In the genomic region with DNA sequence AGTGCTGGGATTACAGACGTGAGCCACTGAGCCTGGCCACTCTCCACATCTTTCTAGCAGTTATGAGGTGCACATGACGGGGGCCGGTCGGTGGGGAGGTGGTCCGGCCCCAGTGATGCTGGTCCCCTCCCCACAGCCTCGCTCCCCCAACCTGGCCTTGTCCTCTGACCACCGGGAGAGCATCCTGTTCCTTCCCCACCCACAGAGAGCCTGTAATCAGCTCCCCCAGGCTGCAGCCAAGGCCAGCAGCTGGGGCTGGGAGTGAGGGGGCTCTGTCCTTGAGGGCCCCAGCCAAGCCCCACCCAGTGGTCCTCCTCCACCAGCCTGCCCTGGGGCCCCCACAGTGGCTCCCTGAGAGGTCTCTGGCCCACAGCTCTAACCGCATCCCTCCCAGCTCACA, we compare ENCODE assay signal across 20 cellular contexts. TPM values are rescaled to one million over a fixed set of nuclear protein-coding genes. Genes with fewer than 3 reads are reported as not detected.
"Had no signal": no experiment of that assay in that cellular context is flagged by ENCODE, and none has a peak within 500 bp of the region (broad histone marks: within the 10 kb centered on the region; RNA-seq: fewer than 3 reads in every experiment).

No MANE protein-coding gene starts in this region.

- H3K9me3 ChIP-seq: ascending aorta, neutrophil, right lobe of liver, suprapubic skin, upper lobe of left lung had no signal

- H3K36me3 ChIP-seq: ascending aorta, right lobe of liver, suprapubic skin had no signal

- H3K27ac Mint-ChIP-seq: activated T-helper 2 cell treated with anti-CD3 and anti-CD28 coated beads, Interferon-gamma antibody, Interleukin-2, Interleukin-4, amounts not matched to agents 10 μg/mL and 5 μg/mL and 100 μg/mL, durations not matched to agents 14 hours and 24 hours and 36 hours; progenitor cell of endocrine pancreas had no signal

- H3K4me1 ChIP-seq: ascending aorta, right lobe of liver, suprapubic skin, upper lobe of left lung had no signal

- H3K27ac ChIP-seq: ascending aorta, neutrophil, right lobe of liver, suprapubic skin, upper lobe of left lung had no signal

- FAIRE-seq: bronchial epithelial cell, TTC549 had no signal

- H3K4me3 ChIP-seq: ascending aorta, right lobe of liver, suprapubic skin, upper lobe of left lung had no signal

- DNase-seq: activated CD4-positive, alpha-beta T cell treated with anti-CD3 and anti-CD28 coated beads, Interleukin-2, amount 50 U/mL, for 48 hours; activated CD4-positive, CD25-positive, alpha-beta regulatory T cell; hippocampal formation; mesendoderm; right lobe of liver; stimulated activated naive CD4-positive, alpha-beta T cell; T-helper 2 cell had no signal

- H3K27me3 ChIP-seq: ascending aorta, neutrophil, right lobe of liver, upper lobe of left lung had no signal

- H3K9me3 Mint-ChIP-seq: activated T-helper 2 cell treated with anti-CD3 and anti-CD28 coated beads, Interferon-gamma antibody, Interleukin-2, Interleukin-4, amounts not matched to agents 10 μg/mL and 5 μg/mL and 100 μg/mL, durations not matched to agents 14 hours and 24 hours and 36 hours had no signal

RNA-seq across cellular contexts. Expression of gene INSL3, which starts 3.0 kb away (rescaled TPM):
- total RNA-seq: ascending aorta, bronchial epithelial cell, chondrocyte, dermis microvascular lymphatic vessel endothelial cell, glomerular endothelial cell, kidney epithelial cell, liver, progenitor cell of endocrine pancreas, right lobe of liver, suprapubic skin had no signal

RNA-seq across cellular contexts. Expression of gene B3GNT3, which starts 29.4 kb away (rescaled TPM):
- total RNA-seq: activated T-helper 2 cell treated with anti-CD3 and anti-CD28 coated beads, Interferon-gamma antibody, Interleukin-2, Interleukin-4, amounts not matched to agents 10 μg/mL and 5 μg/mL and 100 μg/mL, durations not matched to agents 14 hours and 24 hours and 36 hours; chondrocyte; glomerular endothelial cell; progenitor cell of endocrine pancreas had no signal

RNA-seq across cellular contexts. Expression of gene SLC5A5, which starts 47.4 kb away (rescaled TPM):
- total RNA-seq: ascending aorta, chondrocyte, dermis microvascular lymphatic vessel endothelial cell, glomerular endothelial cell, progenitor cell of endocrine pancreas, right lobe of liver, suprapubic skin had no signal
- polyA plus RNA-seq: liver had no signal
